In genomic region chr17:51124641-51125503, GRCh38 we compare ENCODE assay signal across 19 cellular contexts.
"Had no signal": no experiment of that assay in that cellular context is flagged by ENCODE, and none has a peak within 500 bp of the region (broad histone marks: within the 10 kb centered on the region; RNA-seq: fewer than 3 reads in every experiment).

No MANE protein-coding gene starts in this region.

- H3K36me3 Mint-ChIP-seq: activated naive CD8-positive, alpha-beta T cell treated with anti-CD3 and anti-CD28 coated beads, Interleukin-2, amount 10 ng/mL, durations not matched to agents 7 days and 5 days; mesothelial cell of epicardium; neural progenitor cell; type B pancreatic cell had no signal

- H3K4me1 ChIP-seq: neural progenitor cell had no signal

- H3K9ac ChIP-seq: neural progenitor cell had no signal

- H3K27me3 Mint-ChIP-seq: activated naive CD8-positive, alpha-beta T cell treated with anti-CD3 and anti-CD28 coated beads, Interleukin-2, amount 10 ng/mL, durations not matched to agents 7 days and 5 days; type B pancreatic cell had no signal

- FAIRE-seq: bronchial epithelial cell had no signal

- H3K27ac Mint-ChIP-seq: activated naive CD8-positive, alpha-beta T cell treated with anti-CD3 and anti-CD28 coated beads, Interleukin-2, amount 10 ng/mL, durations not matched to agents 7 days and 5 days; mesothelial cell of epicardium; neural progenitor cell; T-helper 2 cell treated with Interferon-gamma antibody and Interleukin-4, amounts not matched to agents 5 μg/mL and 100 μg/mL, for 36 hours had no signal

- H3K4me3 ChIP-seq: dorsolateral prefrontal cortex, esophagus muscularis mucosa, neural progenitor cell, right atrium auricular region, smooth muscle cell had no signal

- H3K9me3 ChIP-seq: esophagus muscularis mucosa, right atrium auricular region had no signal

- DNase-seq: activated CD4-positive, alpha-beta T cell treated with anti-CD3 and anti-CD28 coated beads, Interleukin-2, amount 50 U/mL, for 4 hours; activated CD4-positive, CD25-positive, alpha-beta regulatory T cell treated with anti-CD3 and anti-CD28 coated beads, Interleukin-2, amount 50 U/mL, for 72 hours; activated gamma-delta T cell; activated naive CD8-positive, alpha-beta T cell treated with anti-CD3 and anti-CD28 coated beads, Interleukin-2, amount 10 ng/mL, durations not matched to agents 7 days and 5 days; activated T-cell treated with anti-CD3 and anti-CD28 coated beads, Interleukin-2, amount 50 U/mL, for 1 hour; aorta; dorsolateral prefrontal cortex; foreskin fibroblast; head of caudate nucleus; islet precursor cell; posterior cingulate gyrus had no signal

- H3K4me3 Mint-ChIP-seq: activated naive CD8-positive, alpha-beta T cell treated with anti-CD3 and anti-CD28 coated beads, Interleukin-2, amount 10 ng/mL, durations not matched to agents 7 days and 5 days; mesothelial cell of epicardium; neural progenitor cell; T-helper 2 cell treated with Interferon-gamma antibody and Interleukin-4, amounts not matched to agents 5 μg/mL and 100 μg/mL, for 36 hours had no signal

- H3K27me3 ChIP-seq: dorsolateral prefrontal cortex, esophagus muscularis mucosa, neural progenitor cell, right atrium auricular region had no signal

- H3K36me3 ChIP-seq: esophagus muscularis mucosa, neural progenitor cell, right atrium auricular region had no signal

- H3K27ac ChIP-seq: neural progenitor cell had no signal

- H3K9me3 Mint-ChIP-seq: activated naive CD8-positive, alpha-beta T cell treated with anti-CD3 and anti-CD28 coated beads, Interleukin-2, amount 10 ng/mL, durations not matched to agents 7 days and 5 days; mesothelial cell of epicardium; neural progenitor cell; T-helper 2 cell treated with Interferon-gamma antibody and Interleukin-4, amounts not matched to agents 5 μg/mL and 100 μg/mL, for 36 hours; type B pancreatic cell had no signal
